In genomic region chr11:62544521-62545436, GRCh38 we compare ENCODE assay signal across 8 cellular contexts. TPM values are rescaled to one million over a fixed set of nuclear protein-coding genes. Genes with fewer than 3 reads are reported as not detected.
DNase-seq lines count a peak whose midpoint lies in the region; ATAC-seq and TF ChIP-seq lines count a peak whose summit lies in the region.

No MANE protein-coding gene starts in this region.

- intact Hi-C loops in activated CD4-positive, alpha-beta T cell treated with anti-CD3 and anti-CD28 coated beads for 36 hours (cut with DNase I, micrococcal nuclease), result loop anchor here (5.0 kb wide), 4 partner anchors 47 to 162 kb away; no protein-coding TSS in a partner anchor

- H3K27ac Mint-ChIP-seq in activated CD4-positive, alpha-beta T cell treated with anti-CD3 and anti-CD28 coated beads for 36 hours, result peak overlapping the region; percentile 70
- H3K27ac Mint-ChIP-seq in T-cell, result peak overlapping the region; percentile 84 to 85
- H3K27ac Mint-ChIP-seq in endothelial cell (ENCODE audit: unreplicated experiment), result no peak overlapping the region
- peak overlapping the region; percentile 95 to 97 (median 97) for H3K27ac Mint-ChIP-seq in nephron

- H3K4me3 Mint-ChIP-seq in activated CD4-positive, alpha-beta T cell treated with anti-CD3 and anti-CD28 coated beads for 36 hours, result peak overlapping the region; percentile 83
- H3K4me3 Mint-ChIP-seq in T-cell (peak overlapping the region; percentile 91 to 96 (median 92)), endothelial cell (ENCODE audit: unreplicated experiment) (peak overlapping the region; percentile 96), nephron (peak overlapping the region; percentile 98 to 100 (median 99))

- POLR2A ChIA-PET in activated CD4-positive, alpha-beta T cell treated with anti-CD3 and anti-CD28 coated beads for 36 hours (lab: Charles Lee), result interaction anchor here (0.5 to 2.8 kb wide), 3 partner anchors 9 to 29 kb away, joined by 3 to 16 read pairs (median 3); partner anchors contain the start of gene EEF1G
- POLR2A ChIA-PET in T-cell (lab: Charles Lee), result interaction anchor here (0.5 to 5.2 kb wide), 9 partner anchors 8 to 1731 kb away, joined by 3 to 98 read pairs (median 10); partner anchors contain the start of gene TUT1 (in 1 of the 2)

- peak; percentile 52 for DNase-seq in activated CD4-positive, alpha-beta T cell treated with anti-CD3 and anti-CD28 coated beads for 36 hours
- DNase-seq in activated CD4-positive, alpha-beta T cell treated with anti-CD3 and anti-CD28 coated beads for 4 hours, result no peak
- DNase-seq in T-cell (peak in 5 of 34 experiments; percentile 16 to 30 (median 25)), endothelial cell (ENCODE audit: low spot score) (no peak), putamen (ENCODE audit: low spot score) (no peak), foreskin melanocyte (no peak)

- H3K9me3 Mint-ChIP-seq in activated CD4-positive, alpha-beta T cell treated with anti-CD3 and anti-CD28 coated beads for 36 hours (ENCODE audit: low read depth), result no peaks in the 10 kb centered on the region
- no peaks in the 10 kb centered on the region for H3K9me3 Mint-ChIP-seq in T-cell
- H3K9me3 Mint-ChIP-seq in endothelial cell (ENCODE audit: unreplicated experiment), result no peaks in the 10 kb centered on the region
- no peaks in the 10 kb centered on the region for H3K9me3 Mint-ChIP-seq in nephron

- H3K4me1 Mint-ChIP-seq in activated CD4-positive, alpha-beta T cell treated with anti-CD3 and anti-CD28 coated beads for 36 hours, result peaks cover 68% of the 10 kb centered on the region
- H3K4me1 Mint-ChIP-seq in T-cell (peaks cover 60 to 72% (median 67%) of the 10 kb centered on the region in 3 donors), endothelial cell (ENCODE audit: unreplicated experiment) (peaks cover 31% of the 10 kb centered on the region), nephron (peaks cover 71% of the 10 kb centered on the region)

- H3K27me3 Mint-ChIP-seq in activated CD4-positive, alpha-beta T cell treated with anti-CD3 and anti-CD28 coated beads for 36 hours, result peaks cover 5% of the 10 kb centered on the region
- no peaks in the 10 kb centered on the region for H3K27me3 Mint-ChIP-seq in T-cell
- H3K27me3 Mint-ChIP-seq in endothelial cell (ENCODE audit: unreplicated experiment), result peaks cover 44% of the 10 kb centered on the region
- peaks cover 18% of the 10 kb centered on the region for H3K27me3 Mint-ChIP-seq in nephron (ENCODE audit: low read depth)

- no peak for ATAC-seq in activated CD4-positive, alpha-beta T cell treated with anti-CD3 and anti-CD28 coated beads for 36 hours
- peak in 3 of 4 experiments; percentile 21 to 28 (median 27) for ATAC-seq in T-cell (replicated peaks in 1 of 4)
- ATAC-seq in activated CD4-positive, CD25-positive, alpha-beta regulatory T cell treated with anti-CD3 and anti-CD28 coated beads, Interleukin-2, amount 50 U/mL, for 24 hours, result no peak

- peaks cover 1% of the 10 kb centered on the region for H3K36me3 Mint-ChIP-seq in activated CD4-positive, alpha-beta T cell treated with anti-CD3 and anti-CD28 coated beads for 36 hours (ENCODE audit: low read depth)
- H3K36me3 Mint-ChIP-seq in T-cell (peaks cover 2% of the 10 kb centered on the region), endothelial cell (ENCODE audit: low read depth, unreplicated experiment) (peaks cover 7% of the 10 kb centered on the region), nephron (ENCODE audit: low read depth) (no peaks in the 10 kb centered on the region)

- TF ChIP-seq CTCF in endothelial cell (IDR thresholded peaks at IDR 0.05; ENCODE audit: unreplicated experiment) (no peak), nephron (IDR thresholded peaks at IDR 0.05; ENCODE audit: unreplicated experiment in 3 of 3) (no peak)

- CTCF ChIA-PET in activated CD4-positive, alpha-beta T cell treated with anti-CD3 and anti-CD28 coated beads for 36 hours (lab: Charles Lee), result interaction anchor here (0.6 to 4.6 kb wide), 8 partner anchors 8 to 121 kb away, joined by 3 to 60 read pairs (median 10); partner anchors contain the start of gene TUT1
- CTCF ChIA-PET in T-cell (lab: Charles Lee), result interaction anchor here (0.6 to 4.1 kb wide), 8 partner anchors 8 to 273 kb away, joined by 3 to 63 read pairs (median 5); no protein-coding TSS in a partner anchor

RNA-seq across cellular contexts. Expression of gene AHNAK, which starts 1.8 kb away (rescaled TPM):
- 10 to 100 TPM; 47.3 to 54.7 TPM for total RNA-seq in activated CD4-positive, alpha-beta T cell treated with anti-CD3 and anti-CD28 coated beads for 36 hours
- total RNA-seq in T-cell (100 to 1,000 TPM; 267 to 636 (median 395) TPM), endothelial cell (ENCODE audit: unreplicated experiment) (136 TPM)

RNA-seq across cellular contexts. Expression of gene EEF1G, which starts 28.9 kb away (rescaled TPM):
- total RNA-seq in activated CD4-positive, alpha-beta T cell treated with anti-CD3 and anti-CD28 coated beads for 36 hours, result 1,000 to 10,000 TPM; 1,986 to 2,351 TPM
- total RNA-seq in T-cell (1,000 to 10,000 TPM; 1,908 to 2,187 (median 2,119) TPM), endothelial cell (ENCODE audit: unreplicated experiment) (1,951 TPM)

RNA-seq across cellular contexts. Expression of gene TUT1, which starts 46.5 kb away (rescaled TPM):
- 10 to 100 TPM; 32.5 to 36.0 TPM for total RNA-seq in activated CD4-positive, alpha-beta T cell treated with anti-CD3 and anti-CD28 coated beads for 36 hours
- total RNA-seq in T-cell, result 10 to 100 TPM; 35.2 to 56.0 (median 42.9) TPM
- total RNA-seq in endothelial cell (ENCODE audit: unreplicated experiment), result 21.2 TPM

RNA-seq across cellular contexts. Expression of gene MTA2, which starts 56.9 kb away (rescaled TPM):
- total RNA-seq in activated CD4-positive, alpha-beta T cell treated with anti-CD3 and anti-CD28 coated beads for 36 hours, result 100 to 1,000 TPM; 159 to 179 TPM
- total RNA-seq in T-cell (100 to 1,000 TPM; 151 to 185 (median 184) TPM), endothelial cell (ENCODE audit: unreplicated experiment) (157 TPM)

Comparison
In these comparisons a context has a peak if more than half of its experiments do, and no peak if none do; other contexts are left out.
1. ATAC-seq: peak in T-cell (3 of 4); none in activated CD4-positive, alpha-beta T cell treated with anti-CD3 and anti-CD28 coated beads for 36 hours (single experiment) and activated CD4-positive, CD25-positive, alpha-beta regulatory T cell treated with anti-CD3 and anti-CD28 coated beads, Interleukin-2, amount 50 U/mL, for 24 hours (0 of 2).
2. Peak in every context shown above with its lines, with median percentiles within 50 percentile points of each other: H3K4me3 Mint-ChIP-seq.